19 cellular contexts compared by ENCODE assay signal in genomic region chrX:5683996-5684395, GRCh38.
"Had no signal": no experiment of that assay in that cellular context is flagged by ENCODE, and none has a peak within 500 bp of the region (broad histone marks: within the 10 kb centered on the region; RNA-seq: fewer than 3 reads in every experiment).

No MANE protein-coding gene starts in this region.

- H3K9ac ChIP-seq: parathyroid adenoma had no signal

- H3K9me3 ChIP-seq: psoas muscle, right lobe of liver, tibial artery, upper lobe of left lung, uterus had no signal

- H3K27ac ChIP-seq: parathyroid adenoma, psoas muscle, right lobe of liver, tibial artery, upper lobe of left lung, uterus had no signal

- H3K4me3 ChIP-seq: psoas muscle, right lobe of liver, tibial artery, upper lobe of left lung, uterus had no signal

- H2AFZ ChIP-seq: parathyroid adenoma had no signal

- DNase-seq: effector CD4-positive, alpha-beta T cell; endodermal cell; erythroblast; foreskin melanocyte; head of caudate nucleus; hypothalamus; kidney glomerular epithelial cell; naive thymus-derived CD4-positive, alpha-beta T cell; nephron progenitor cell; psoas muscle; retina; right lobe of liver; stimulated activated CD4-positive, alpha-beta T cell treated with anti-CD3 and anti-CD28 coated beads, Interleukin-1b, Interleukin-23, amount 100 ng/mL, for 48 hours; stimulated activated CD4-positive, alpha-beta T cell treated with anti-CD3 and anti-CD28 coated beads, Interleukin-4, amount 100 ng/mL, for 24 hours; tibial artery; upper lobe of left lung; uterus had no signal

- H3K36me3 ChIP-seq: right lobe of liver, tibial artery, upper lobe of left lung, uterus had no signal

- H3K27me3 ChIP-seq: right lobe of liver, tibial artery, upper lobe of left lung, uterus had no signal

- ATAC-seq: naive thymus-derived CD4-positive, alpha-beta T cell; psoas muscle; right lobe of liver; stimulated activated memory B cell treated with anti-CD40 and anti-IgM and Interleukin-4, amounts not matched to agents 10 μg/mL and 1 μg/mL and 100 μg/mL, for 72 hours had no signal

- H3K4me1 ChIP-seq: parathyroid adenoma, psoas muscle, right lobe of liver, tibial artery, upper lobe of left lung, uterus had no signal

- H3K79me2 ChIP-seq: parathyroid adenoma had no signal
